In the genomic region with DNA sequence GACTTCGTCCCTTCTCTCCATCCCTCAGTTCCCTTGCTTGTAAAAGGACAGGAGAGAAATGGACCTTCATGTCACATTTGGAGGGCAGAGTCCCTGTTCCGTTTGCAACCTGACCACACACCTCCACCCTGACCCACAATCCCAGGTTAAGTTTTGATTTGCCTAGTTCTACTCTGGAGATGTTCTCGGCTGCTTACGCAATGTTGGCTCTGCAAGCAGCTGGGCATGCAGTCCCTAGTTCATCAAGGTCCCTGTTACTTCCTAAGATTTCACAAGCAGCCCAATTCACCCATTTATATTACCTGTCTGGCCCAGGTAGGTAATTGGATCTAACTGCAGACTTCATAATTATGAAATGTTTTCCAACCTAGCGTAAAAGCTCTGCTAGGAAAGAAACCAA, we compare ENCODE assay signal across 13 cellular contexts. TPM values are rescaled to one million over a fixed set of nuclear protein-coding genes. Genes with fewer than 3 reads are reported as not detected.
DNase-seq lines count a peak whose midpoint lies in the region; ATAC-seq and TF ChIP-seq lines count a peak whose summit lies in the region.
"Had no signal": no experiment of that assay in that cellular context is flagged by ENCODE, and none has a peak within 500 bp of the region (broad histone marks: within the 10 kb centered on the region; RNA-seq: fewer than 3 reads in every experiment).

No MANE protein-coding gene starts in this region.

- no peak overlapping the region for H2AFZ ChIP-seq in hepatocyte
- H2AFZ ChIP-seq in parathyroid adenoma, result no peak overlapping the region

- H3K9me2 ChIP-seq in hepatocyte (replicated peaks; ENCODE audit: insufficient read depth), result no peaks in the 10 kb centered on the region

- H3K79me2 ChIP-seq in hepatocyte (peaks cover 27% of the 10 kb centered on the region), parathyroid adenoma (peaks cover 31% of the 10 kb centered on the region)

- DNase-seq in NCI-H2171 treated with DMSO at 0.1 percent for 48 hours (lab: John Stamatoyannopoulos, UW), result peak; percentile 27
- DNase-seq in NCI-H2171 (lab: John Stamatoyannopoulos, UW), result no peak
- DNase-seq in hepatocyte (ENCODE audit: low spot score), result no peak
- no peak for DNase-seq in activated gamma-delta T cell treated with Interleukin-2 at 50 U/mL for 16 hours
- DNase-seq in hepatic stellate cell (ENCODE audit: low spot score), result no peak
- DNase-seq: 8988T; AML-193; Calu3; CD4-positive, CD25-positive, alpha-beta regulatory T cell; KG1 had no signal

- H3K27ac ChIP-seq in hepatocyte (peak overlapping the region; percentile 58), parathyroid adenoma (peak overlapping the region; percentile 90)
- H3K27ac ChIP-seq: BLaER1 had no signal

- H3K4me1 ChIP-seq in hepatocyte (ENCODE audit: insufficient read depth), result peaks cover 32% of the 10 kb centered on the region
- H3K4me1 ChIP-seq in parathyroid adenoma, result peaks cover 51% of the 10 kb centered on the region

- TF ChIP-seq CTCF in hepatocyte (IDR thresholded peaks at IDR 0.05; ENCODE audit: poor library complexity) (no peak), parathyroid adenoma (IDR thresholded peaks at IDR 0.05) (no peak)

- H3K4me2 ChIP-seq in hepatocyte (no peak overlapping the region), parathyroid adenoma (ENCODE audit: low read length) (peak overlapping the region; percentile 11)

- no peaks in the 10 kb centered on the region for H3K9me3 ChIP-seq in hepatocyte (ENCODE audit: low read depth)
- H3K9me3 ChIP-seq in parathyroid adenoma (ENCODE audit: control insufficient read depth, low read length), result no peaks in the 10 kb centered on the region
- H3K9me3 ChIP-seq: BLaER1 had no signal

- whole genome bisulfite sequencing in hepatocyte (ENCODE audit: low lambda C conversion rate, missing lambda C conversion rate), result 95% methylated on average over 5 of the region's 5 CpGs

- H3K36me3 ChIP-seq in hepatocyte (replicated peaks; ENCODE audit: insufficient read depth, low read depth) (no peaks in the 10 kb centered on the region), parathyroid adenoma (ENCODE audit: control insufficient read depth, insufficient read depth, low read length) (no peaks in the 10 kb centered on the region)
- H3K36me3 ChIP-seq: BLaER1 had no signal

- no peak for ATAC-seq in HG03354 (IDR thresholded peaks at IDR 0.05; ENCODE audit: poor library complexity, severe bottlenecking, unreplicated experiment)

- H3K4me3 ChIP-seq in hepatocyte, result no peak overlapping the region
- H3K4me3 ChIP-seq in parathyroid adenoma (ENCODE audit: low read depth, low read length), result no peak overlapping the region
- H3K4me3 ChIP-seq: BLaER1 had no signal

- H3K9ac ChIP-seq in parathyroid adenoma, result no peak overlapping the region
- H3K9ac ChIP-seq: BLaER1 had no signal

- H3K27me3 ChIP-seq in hepatocyte (no peaks in the 10 kb centered on the region), parathyroid adenoma (ENCODE audit: control insufficient read depth, insufficient read depth, low read length) (no peaks in the 10 kb centered on the region)
- H3K27me3 ChIP-seq: BLaER1 had no signal

- H4K20me1 ChIP-seq in hepatocyte (ENCODE audit: insufficient read depth, poor library complexity, severe bottlenecking), result no peaks in the 10 kb centered on the region
- H4K20me1 ChIP-seq: BLaER1 had no signal

RNA-seq across cellular contexts. Expression of gene SLIT3, which starts 28.8 kb away (rescaled TPM):
- 43.8 and 58.4 TPM in 2 replicates for total RNA-seq in hepatocyte
- 96.7 and 104 TPM in 2 replicates for polyA plus RNA-seq in hepatocyte
- total RNA-seq: Calu3; CD4-positive, CD25-positive, alpha-beta regulatory T cell had no signal
- polyA plus RNA-seq: CD4-positive, CD25-positive, alpha-beta regulatory T cell had no signal
